ENCODE assay signal across 20 cellular contexts in genomic region chr15:50190166-50190570, GRCh38. TPM values are rescaled to one million over a fixed set of nuclear protein-coding genes. Genes with fewer than 3 reads are reported as not detected.
DNase-seq lines count a peak whose midpoint lies in the region; ATAC-seq, FAIRE-seq and TF ChIP-seq lines count a peak whose summit lies in the region.
"Had no signal": no experiment of that assay in that cellular context is flagged by ENCODE, and none has a peak within 500 bp of the region (broad histone marks: within the 10 kb centered on the region; RNA-seq: fewer than 3 reads in every experiment).

No MANE protein-coding gene starts in this region.

- FAIRE-seq in K562 (lab: Jason Lieb, UNC): no peak
- FAIRE-seq: urothelium cell line had no signal

- no peak for TF ChIP-seq CTCF in K562 (IDR thresholded peaks at IDR 0.05 in 2 of 3, conservative IDR thresholded peaks at IDR 0.05 in 1 of 3; ENCODE audit: insufficient read depth in 2 of 3, low read depth in 1 of 3, low read length in 3 of 3)

- H3K27me3 Mint-ChIP-seq in effector memory CD8-positive, alpha-beta T cell: no peaks in the 10 kb centered on the region
- H3K27me3 Mint-ChIP-seq: CD8-positive, alpha-beta memory T cell had no signal

- peaks cover 3 to 16% of the 10 kb centered on the region in 2 experiments; a peak in 4 of 5 replicates for H3K4me1 ChIP-seq in K562 (replicated peaks in 1 of 2; ENCODE audit: control insufficient read depth in 2 of 2, insufficient read depth in 2 of 2, low read length in 2 of 2)
- H3K4me1 ChIP-seq: sigmoid colon had no signal

- H2AFZ ChIP-seq in K562 (ENCODE audit: low read depth, low read length): no peak overlapping the region

- peak; percentile 31 for DNase-seq in ACHN
- no peak for DNase-seq in K562 (ENCODE audit: extremely low read depth in 1 of 4, low spot score in 3 of 4)
- DNase-seq in effector memory CD8-positive, alpha-beta T cell: no peak
- no peak for DNase-seq in NCI-H748 treated with DMSO at 0.1 percent for 48 hours (lab: John Stamatoyannopoulos, UW)
- no peak for DNase-seq in NCI-H2107 treated with DMSO at 0.1 percent for 48 hours (lab: John Stamatoyannopoulos, UW; ENCODE audit: unreplicated experiment)
- DNase-seq: activated CD4-positive, alpha-beta T cell treated with anti-CD3 and anti-CD28 coated beads for 1 hour; activated naive CD8-positive, alpha-beta T cell treated with anti-CD3 and anti-CD28 coated beads for 36 hours; CD8-positive, alpha-beta memory T cell; mesenchymal stem cell; Right ventricle myocardium superior; sigmoid colon; stimulated activated CD4-positive, alpha-beta T cell treated with anti-CD3 and anti-CD28 coated beads, Interleukin-4, amount 100 ng/mL, for 4 hours had no signal

- H3K9me3 ChIP-seq in K562 (replicated peaks; ENCODE audit: control insufficient read depth, insufficient read depth, low read depth, low read length): no peaks in the 10 kb centered on the region
- H3K9me3 ChIP-seq: sigmoid colon had no signal

- ATAC-seq in GM19467 (IDR thresholded peaks at IDR 0.05; ENCODE audit: unreplicated experiment) (peak; percentile 61), HG03135 (IDR thresholded peaks at IDR 0.05; ENCODE audit: unreplicated experiment) (peak; percentile 60), K562 (no peak), esophagus mucosa (no peak)
- ATAC-seq in effector memory CD8-positive, alpha-beta T cell (replicated peaks): no peak

- in situ Hi-C loops in ACHN (cut with HindIII; ENCODE audit: low pct_ligation_motif_present, low pct_unique_long_range_greater_than_20kb, low sequenced_read_pairs) (no loop called here), K562 (cut with MboI) (no loop called here)

- TF ChIP-seq EP300 in K562 (IDR thresholded peaks at IDR 0.05; ENCODE audit: low read length): no peak

- H3K4me3 Mint-ChIP-seq in effector memory CD8-positive, alpha-beta T cell: no peak overlapping the region
- H3K4me3 Mint-ChIP-seq: activated naive CD8-positive, alpha-beta T cell treated with anti-CD3 and anti-CD28 coated beads for 36 hours; CD8-positive, alpha-beta memory T cell; stimulated activated effector memory CD8-positive, alpha-beta T cell treated with anti-CD3 and anti-CD28 coated beads, Interleukin-12 subunit alpha, Interleukin-12 subunit beta, amount 100 ng/mL, for 72 hours had no signal

- H3K27me3 ChIP-seq in K562 (ENCODE audit: control insufficient read depth in 2 of 2, insufficient read depth in 2 of 2, low read length in 2 of 2): no peaks in the 10 kb centered on the region

- H3K27ac ChIP-seq in K562 (ENCODE audit: extremely low read depth, low read depth, low read length): no peak overlapping the region
- H3K27ac ChIP-seq: sigmoid colon had no signal

- POLR2A ChIA-PET in K562 (lab: Yijun Ruan, JAX): interaction anchor here (0.8 to 1.7 kb wide), 3 partner anchors 9 to 43 kb away, joined by 3 to 6 read pairs (median 3); no protein-coding TSS in a partner anchor

- no peak overlapping the region for H3K4me2 ChIP-seq in K562 (ENCODE audit: insufficient read depth, low read length)

- H3K27ac Mint-ChIP-seq in effector memory CD8-positive, alpha-beta T cell: no peak overlapping the region
- H3K27ac Mint-ChIP-seq: activated naive CD8-positive, alpha-beta T cell treated with anti-CD3 and anti-CD28 coated beads for 36 hours; CD8-positive, alpha-beta memory T cell; stimulated activated effector memory CD8-positive, alpha-beta T cell treated with anti-CD3 and anti-CD28 coated beads, Interleukin-12 subunit alpha, Interleukin-12 subunit beta, amount 100 ng/mL, for 72 hours had no signal

- no peaks in the 10 kb centered on the region for H3K9me1 ChIP-seq in K562 (ENCODE audit: control insufficient read depth, insufficient read depth, low read length)

- peaks cover 4% of the 10 kb centered on the region; the same call in 1 of the 3 replicates for H3K79me2 ChIP-seq in K562 (ENCODE audit: control insufficient read depth, insufficient read depth, low read length)

- H3K4me3 ChIP-seq in K562: no peak overlapping the region
- H3K4me3 ChIP-seq: sigmoid colon had no signal

- H3K36me3 ChIP-seq in K562 (ENCODE audit: control insufficient read depth, insufficient read depth, low read length): peaks cover 3% of the 10 kb centered on the region; the same call in 2 of the 3 replicates
- H3K36me3 ChIP-seq: sigmoid colon had no signal

- H3K4me1 Mint-ChIP-seq in effector memory CD8-positive, alpha-beta T cell (ENCODE audit: low read depth in 2 of 2): no peaks in the 10 kb centered on the region
- H3K4me1 Mint-ChIP-seq: activated naive CD8-positive, alpha-beta T cell treated with anti-CD3 and anti-CD28 coated beads for 36 hours; CD8-positive, alpha-beta memory T cell had no signal

- H4K20me1 ChIP-seq in K562 (replicated peaks; ENCODE audit: control insufficient read depth, insufficient read depth, low read length): no peaks in the 10 kb centered on the region

- H3K36me3 Mint-ChIP-seq in effector memory CD8-positive, alpha-beta T cell (ENCODE audit: insufficient read depth): no peaks in the 10 kb centered on the region

- no peaks in the 10 kb centered on the region for H3K9me3 Mint-ChIP-seq in effector memory CD8-positive, alpha-beta T cell
- H3K9me3 Mint-ChIP-seq: activated naive CD8-positive, alpha-beta T cell treated with anti-CD3 and anti-CD28 coated beads for 36 hours; CD8-positive, alpha-beta memory T cell; stimulated activated effector memory CD8-positive, alpha-beta T cell treated with anti-CD3 and anti-CD28 coated beads, Interleukin-12 subunit alpha, Interleukin-12 subunit beta, amount 100 ng/mL, for 72 hours had no signal

- CTCF ChIA-PET in K562 (lab: Yijun Ruan, JAX; ENCODE audit: low intra/inter-chr PET ratio): no interaction called here

- intact Hi-C loops in K562 (cut with micrococcal nuclease): no loop called here

- BruUV-seq in K562 (replicated peaks; lab: Mats Ljungman, UMichigan): no TSS peak

- TF ChIP-seq RAD21 in K562 (CRISPR knock-in tag; conservative IDR thresholded peaks at IDR 0.05 in 1 of 2, IDR thresholded peaks at IDR 0.05 in 1 of 2): no peak

- H3K9ac ChIP-seq in K562 (ENCODE audit: insufficient read depth in 1 of 2, low read depth in 2 of 2, low read length in 2 of 2): no peak overlapping the region

- TF ChIP-seq POLR2A in K562 (conservative IDR thresholded peaks at IDR 0.05): no peak

TF ChIP-seq in K562, 482 proteins besides CTCF, POLR2A, EP300 and RAD21 (continues in another document):
- TF ChIP-seq ZSCAN29 (IDR thresholded peaks at IDR 0.05) (no peak), PKNOX1 (IDR thresholded peaks at IDR 0.05) (peak; percentile 6; the same call in 1 of the 2 replicates), MEIS2 (IDR thresholded peaks at IDR 0.05; ENCODE audit: partially characterized antibody) (peak; percentile 36), MEF2A (IDR thresholded peaks at IDR 0.05; ENCODE audit: control insufficient read depth, low read depth, low read length) (peak; percentile 28; the same call in 1 of the 2 replicates), STAG1 (CRISPR knock-in tag; IDR thresholded peaks at IDR 0.05; ENCODE audit: borderline replicate concordance) (no peak), C11orf30 (IDR thresholded peaks at IDR 0.05; ENCODE audit: low read depth) (no peak), MEF2D (tag; conservative IDR thresholded peaks at IDR 0.05; ENCODE audit: low read depth) (0 out of 2 replicates have a peak, but pooled peaks have one; percentile 55), ZNF277 (CRISPR knock-in tag; IDR thresholded peaks at IDR 0.05; ENCODE audit: borderline replicate concordance) (no peak), JUNB (CRISPR knock-in tag; conservative IDR thresholded peaks at IDR 0.05) (no peak)

RNA-seq across cellular contexts. Expression of gene SLC27A2, which starts 8.2 kb away (rescaled TPM):
- total RNA-seq in K562 (2011; cell fraction: chromatin; rRNA removed; ENCODE audit: low replicate concordance): 18.7 and 19.9 TPM in 2 replicates
- 25.3 and 28.2 TPM in 2 replicates for total RNA-seq in K562 (2011; cell fraction: nucleolus; rRNA removed)
- 18.4 and 21.5 TPM in 2 replicates for total RNA-seq in K562 (2011; cell fraction: nucleoplasm; rRNA removed)
- total RNA-seq in K562 (2014; rRNA removed): 28.0 and 29.3 TPM in 2 replicates
- total RNA-seq in K562 (2014; rRNA removed; fragmentation: Illumina TruSeq; extraction: Trizol): 22.7 and 25.0 TPM in 2 replicates
- 33.1 and 38.0 TPM in 2 replicates for total RNA-seq in K562 (2015; rRNA removed; fragmentation: Illumina TruSeq; extraction: Trizol)
- 20.9 and 24.4 TPM in 2 replicates for total RNA-seq in K562 (2021)
- 17.5 and 17.8 TPM in 2 replicates for polyA plus RNA-seq in K562 (2011; rRNA removed)
- 12.9 and 18.4 TPM in 2 replicates for polyA plus RNA-seq in K562 (2011; cell fraction: cytosol; rRNA removed)
- 8.3 and 8.7 TPM in 2 replicates for polyA plus RNA-seq in K562 (2011; cell fraction: nucleus; rRNA removed)
- polyA plus RNA-seq in K562 (2012): 20.3 and 44.3 TPM in 2 replicates
- polyA plus RNA-seq in K562 (2014; fragmentation: Illumina TruSeq; extraction: Trizol): 18.8 and 24.2 TPM in 2 replicates
- 1 to 10 TPM; 4.9 to 6.8 TPM for polyA plus RNA-seq in K562 (2014; fragmentation: Nextera tagmentation; extraction: Ambion mirVana)
- polyA plus RNA-seq in K562 (2014; rRNA removed): 16.6 and 27.7 TPM in 2 replicates
- 27.3 and 31.1 TPM in 2 replicates for polyA minus RNA-seq in K562 (2011; rRNA and poly(A)+ RNA removed)
- 15.9 and 19.0 TPM in 2 replicates for polyA minus RNA-seq in K562 (2011; cell fraction: cytosol; rRNA and poly(A)+ RNA removed)
- 11.8 and 13.1 TPM in 2 replicates for polyA minus RNA-seq in K562 (2011; cell fraction: nucleus; rRNA and poly(A)+ RNA removed)
- 0.92 TPM for total RNA-seq in esophagus mucosa
- total RNA-seq: A172, cardiac septum, HT1080 had no signal

Comparison
In these comparisons a context has a peak if more than half of its experiments do, and no peak if none do; other contexts are left out.
1. ATAC-seq: peak in GM19467 (single experiment) and HG03135 (single experiment); none in K562 (single experiment), esophagus mucosa (single experiment) and effector memory CD8-positive, alpha-beta T cell (single experiment).
2. RNA of gene SLC27A2, which starts 8.2 kb away (total RNA-seq): 18.4 to 38.0 TPM in K562; 0.92 TPM in esophagus mucosa (single experiment); every median in the first group is over 10 times any median in the second.